8 cellular contexts compared by ENCODE assay signal in genomic region chr2:56749152-56749752, GRCh38.
DNase-seq lines count a peak whose midpoint lies in the region; ATAC-seq and TF ChIP-seq lines count a peak whose summit lies in the region.

No MANE protein-coding gene starts in this region.

- H3K4me3 Mint-ChIP-seq in Caco-2 (ENCODE audit: unreplicated experiment): no peak overlapping the region

- H3K4me1 ChIP-seq in Caco-2: no peaks in the 10 kb centered on the region
- H3K4me1 ChIP-seq in mucosa of descending colon (ENCODE audit: low read depth): no peaks in the 10 kb centered on the region

- H3K4me3 ChIP-seq in Caco-2 (ENCODE audit: low read depth, low read length) (no peak overlapping the region), cardiac fibroblast (replicated peaks in 1 of 2; ENCODE audit: low read depth in 2 of 2, low read length in 2 of 2) (no peak overlapping the region), mucosa of descending colon (no peak overlapping the region)

- H3K27me3 ChIP-seq in Caco-2 (replicated peaks; ENCODE audit: control insufficient read depth, insufficient read depth, low read length): no peaks in the 10 kb centered on the region

- H3K27ac Mint-ChIP-seq in Caco-2 (ENCODE audit: unreplicated experiment): no peak overlapping the region

- no peaks in the 10 kb centered on the region for H3K36me3 Mint-ChIP-seq in Caco-2 (ENCODE audit: insufficient read depth, unreplicated experiment)

- H3K9me3 ChIP-seq in Caco-2 (no peaks in the 10 kb centered on the region), mucosa of descending colon (no peaks in the 10 kb centered on the region)

- intact Hi-C loops in Caco-2 (cut with micrococcal nuclease; ENCODE audit: unreplicated experiment): loop anchor here (1.0 to 2.0 kb wide), 3 partner anchors 460 to 566 kb away; partner anchors contain the start of gene CCDC85A
- intact Hi-C loops in mucosa of descending colon (cut with DNase I, micrococcal nuclease): no loop called here

- ATAC-seq in mucosa of descending colon: no peak
- ATAC-seq in HG03139 (IDR thresholded peaks at IDR 0.05; ENCODE audit: unreplicated experiment): no peak

- no peak for DNase-seq in Caco-2
- DNase-seq in GM20000 (ENCODE audit: low spot score): peak; percentile 10
- peak; percentile 64 for DNase-seq in NCI-H1694 treated with DMSO at 0.1 percent for 48 hours (lab: John Stamatoyannopoulos, UW)
- peak; percentile 65 to 72 for DNase-seq in cardiac fibroblast (ENCODE audit: low read depth in 2 of 2)
- peak; percentile 50 for DNase-seq in middle frontal gyrus (ENCODE audit: extremely low spot score, low spot score)
- DNase-seq in mucosa of descending colon: no peak
- no peak for DNase-seq in putamen (ENCODE audit: low spot score)

- TF ChIP-seq CTCF in Caco-2 (IDR thresholded peaks at IDR 0.05; ENCODE audit: insufficient read depth in 1 of 2, low read depth in 1 of 2, low read length in 1 of 2, severe bottlenecking in 1 of 2, unreplicated experiment in 1 of 2): peak; percentile 47 to 51
- TF ChIP-seq CTCF in GM20000 (IDR thresholded peaks at IDR 0.05; ENCODE audit: extremely low read depth, missing control alignments): no peak
- TF ChIP-seq CTCF in cardiac fibroblast (IDR thresholded peaks at IDR 0.05; ENCODE audit: low read depth, low read length): peak; percentile 36
- TF ChIP-seq CTCF in mucosa of descending colon (IDR thresholded peaks at IDR 0.05): no peak

- BruUV-seq in Caco-2 (replicated peaks; lab: Mats Ljungman, UMichigan): no TSS peak

- no peaks in the 10 kb centered on the region for H3K4me1 Mint-ChIP-seq in Caco-2 (ENCODE audit: low read depth, unreplicated experiment)

- H3K36me3 ChIP-seq in Caco-2 (ENCODE audit: control insufficient read depth, insufficient read depth, low read length): no peaks in the 10 kb centered on the region
- no peaks in the 10 kb centered on the region for H3K36me3 ChIP-seq in mucosa of descending colon (ENCODE audit: low read depth)

- peaks cover 4% of the 10 kb centered on the region for H3K27me3 Mint-ChIP-seq in Caco-2 (ENCODE audit: insufficient read depth, unreplicated experiment)

- H3K9me3 Mint-ChIP-seq in Caco-2 (ENCODE audit: unreplicated experiment): no peaks in the 10 kb centered on the region

- POLR2A ChIA-PET in Caco-2 (lab: Charles Lee): no interaction called here

- CTCF ChIA-PET in Caco-2 (lab: Charles Lee): interaction anchor here (0.6 to 1.0 kb wide), 3 partner anchors 460 to 566 kb away, joined by 3 to 6 read pairs (median 4); partner anchors contain the start of gene CCDC85A

Comparison
In these comparisons a context has a peak if more than half of its experiments do, and no peak if none do; other contexts are left out.
1. DNase-seq: peak in GM20000 (single experiment), NCI-H1694 treated with DMSO at 0.1 percent for 48 hours (single experiment), cardiac fibroblast (2 of 2) and middle frontal gyrus (single experiment); none in Caco-2 (0 of 2), mucosa of descending colon (0 of 3) and putamen (single experiment).
2. CTCF ChIP-seq: peak in Caco-2 (2 of 2) and cardiac fibroblast (single experiment); none in GM20000 (single experiment) and mucosa of descending colon (single experiment).